Comparison of ENCODE assay signal across 14 cellular contexts in genomic region chr11:71201231-71201630, GRCh38. TPM values are rescaled to one million over a fixed set of nuclear protein-coding genes. Genes with fewer than 3 reads are reported as not detected.
DNase-seq lines count a peak whose midpoint lies in the region; ATAC-seq and TF ChIP-seq lines count a peak whose summit lies in the region.
"Had no signal": no experiment of that assay in that cellular context is flagged by ENCODE, and none has a peak within 500 bp of the region (broad histone marks: within the 10 kb centered on the region; RNA-seq: fewer than 3 reads in every experiment).

No MANE protein-coding gene starts in this region.

- no peaks in the 10 kb centered on the region for H4K20me1 ChIP-seq in DOHH2 (ENCODE audit: control insufficient read depth, insufficient read depth, low read depth, low read length)
- H4K20me1 ChIP-seq in SU-DHL-6 (ENCODE audit: low read depth, low read length), result no peaks in the 10 kb centered on the region
- H4K20me1 ChIP-seq in smooth muscle cell (ENCODE audit: low read depth), result no peaks in the 10 kb centered on the region
- H4K20me1 ChIP-seq: BLaER1 treated with 17β-estradiol and CSF1 and Interleukin-3, amounts not matched to agents 10 nM and 100 nM had no signal

- H3K27ac ChIP-seq in DOHH2 (ENCODE audit: low read depth, low read length) (peak overlapping the region; percentile 68), SU-DHL-6 (ENCODE audit: low read depth, low read length) (peak overlapping the region; percentile 32; the same call in 1 of the 2 replicates), lower lobe of right lung (no peak overlapping the region), spleen (no peak overlapping the region), smooth muscle cell (ENCODE audit: low read depth) (no peak overlapping the region)
- H3K27ac ChIP-seq: BLaER1 treated with 17β-estradiol and CSF1 and Interleukin-3, amounts not matched to agents 10 nM and 100 nM had no signal

- H3K4me2 ChIP-seq in DOHH2 (ENCODE audit: low read length) (peak overlapping the region; percentile 63), SU-DHL-6 (ENCODE audit: low read depth, low read length, poor library complexity, severe bottlenecking) (peak overlapping the region; percentile 35), smooth muscle cell (no peak overlapping the region)
- H3K4me2 ChIP-seq: GM23338 had no signal

- peak; percentile 33 for DNase-seq in lower lobe of right lung
- DNase-seq in spleen, result peak; percentile 58
- no peak for DNase-seq in GM03348 (ENCODE audit: low spot score)
- no peak for DNase-seq in DMS 273 treated with DMSO at 0.1 percent for 48 hours (lab: John Stamatoyannopoulos, UW)
- no peak for DNase-seq in smooth muscle cell (lab: John Stamatoyannopoulos, UW; ENCODE audit: unreplicated experiment)
- DNase-seq: ACHN; CD4-positive, CD25-positive, alpha-beta regulatory T cell; H7 had no signal

- no peaks in the 10 kb centered on the region for H3K9me3 ChIP-seq in DOHH2 (ENCODE audit: control insufficient read depth, insufficient read depth, low read length)
- H3K9me3 ChIP-seq in SU-DHL-6 (ENCODE audit: insufficient read depth, low read length), result no peaks in the 10 kb centered on the region
- no peaks in the 10 kb centered on the region for H3K9me3 ChIP-seq in lower lobe of right lung
- no peaks in the 10 kb centered on the region for H3K9me3 ChIP-seq in spleen
- H3K9me3 ChIP-seq in smooth muscle cell (replicated peaks; ENCODE audit: low read depth), result no peaks in the 10 kb centered on the region
- H3K9me3 ChIP-seq: BLaER1 treated with 17β-estradiol and CSF1 and Interleukin-3, amounts not matched to agents 10 nM and 100 nM had no signal

- TF ChIP-seq POLR2A in spleen (IDR thresholded peaks at IDR 0.05), result no peak

- peaks cover 75% of the 10 kb centered on the region for H3K4me1 ChIP-seq in DOHH2 (ENCODE audit: control insufficient read depth, low read length)
- peaks cover 12% of the 10 kb centered on the region for H3K4me1 ChIP-seq in lower lobe of right lung
- no peaks in the 10 kb centered on the region for H3K4me1 ChIP-seq in spleen
- peaks cover 4% of the 10 kb centered on the region for H3K4me1 ChIP-seq in smooth muscle cell (ENCODE audit: low read depth)

- TF ChIP-seq CTCF in DOHH2 (IDR thresholded peaks at IDR 0.05; ENCODE audit: low read depth, low read length, poor library complexity, severe bottlenecking) (no peak), SU-DHL-6 (IDR thresholded peaks at IDR 0.05; ENCODE audit: insufficient read depth, low read length, poor library complexity, severe bottlenecking) (no peak), lower lobe of right lung (IDR thresholded peaks at IDR 0.05) (no peak), spleen (IDR thresholded peaks at IDR 0.05 in 8 of 11, conservative IDR thresholded peaks at IDR 0.05 in 3 of 11) (no peak), smooth muscle cell (IDR thresholded peaks at IDR 0.05; ENCODE audit: borderline replicate concordance, insufficient read depth, poor library complexity, severe bottlenecking) (no peak)

- ATAC-seq in lower lobe of right lung, result no peak
- ATAC-seq: GM23338, HepG2 had no signal

- H3K36me3 ChIP-seq in DOHH2 (ENCODE audit: control insufficient read depth, low read length) (no peaks in the 10 kb centered on the region), SU-DHL-6 (ENCODE audit: low read length) (no peaks in the 10 kb centered on the region), lower lobe of right lung (no peaks in the 10 kb centered on the region), spleen (no peaks in the 10 kb centered on the region), smooth muscle cell (ENCODE audit: low read depth) (no peaks in the 10 kb centered on the region)
- H3K36me3 ChIP-seq: BLaER1 treated with 17β-estradiol and CSF1 and Interleukin-3, amounts not matched to agents 10 nM and 100 nM had no signal

- intact Hi-C loops in lower lobe of right lung (cut with DNase I) (no loop called here), spleen (cut with DNase I; ENCODE audit: low total_unique reads) (no loop called here)

- H3K4me3 ChIP-seq in DOHH2 (ENCODE audit: low read length) (peak overlapping the region; percentile 36; the same call in 1 of the 2 replicates), SU-DHL-6 (ENCODE audit: insufficient read depth, low read length, poor library complexity, severe bottlenecking) (no peak overlapping the region), lower lobe of right lung (no peak overlapping the region), spleen (no peak overlapping the region), smooth muscle cell (no peak overlapping the region)
- H3K4me3 ChIP-seq: BLaER1 treated with 17β-estradiol and CSF1 and Interleukin-3, amounts not matched to agents 10 nM and 100 nM; GM23338 had no signal

- H3K79me2 ChIP-seq in DOHH2 (ENCODE audit: control insufficient read depth, low read length) (no peaks in the 10 kb centered on the region), SU-DHL-6 (ENCODE audit: insufficient read depth, low read length) (no peaks in the 10 kb centered on the region), smooth muscle cell (ENCODE audit: low read depth) (no peaks in the 10 kb centered on the region)

- 86 to 95% (median 88%) methylated on average over 20 of the region's 20 CpGs for WGBS in spleen, 5 donors
- 97% methylated on average over 20 of the region's 20 CpGs for WGBS in smooth muscle cell (ENCODE audit: low lambda C conversion rate)

- H3K9ac ChIP-seq in SU-DHL-6 (ENCODE audit: low read length), result no peak overlapping the region; the same call in 1 of the 2 replicates
- no peak overlapping the region for H3K9ac ChIP-seq in smooth muscle cell (ENCODE audit: low read depth)
- H3K9ac ChIP-seq: BLaER1 treated with 17β-estradiol and CSF1 and Interleukin-3, amounts not matched to agents 10 nM and 100 nM had no signal

- H3F3A ChIP-seq in DOHH2 (ENCODE audit: control insufficient read depth, insufficient read depth) (no peaks in the 10 kb centered on the region), SU-DHL-6 (ENCODE audit: insufficient read depth) (no peaks in the 10 kb centered on the region), smooth muscle cell (ENCODE audit: low read depth) (no peaks in the 10 kb centered on the region)

- no peak overlapping the region for H2AFZ ChIP-seq in SU-DHL-6 (ENCODE audit: low read depth, low read length, severe bottlenecking)
- H2AFZ ChIP-seq in smooth muscle cell (ENCODE audit: low read depth), result no peak overlapping the region
- H2AFZ ChIP-seq: GM23338 had no signal

- H3K27me3 ChIP-seq in DOHH2 (ENCODE audit: control insufficient read depth, low read length) (no peaks in the 10 kb centered on the region; the same call in 1 of the 2 replicates), SU-DHL-6 (ENCODE audit: low read length) (no peaks in the 10 kb centered on the region), lower lobe of right lung (ENCODE audit: low read depth) (no peaks in the 10 kb centered on the region), spleen (replicated peaks in 1 of 7) (peaks cover 0 to 55% (median 0%) of the 10 kb centered on the region in 7 donors), smooth muscle cell (ENCODE audit: low read depth) (no peaks in the 10 kb centered on the region)
- H3K27me3 ChIP-seq: BLaER1 treated with 17β-estradiol and CSF1 and Interleukin-3, amounts not matched to agents 10 nM and 100 nM had no signal

- H3K9me2 ChIP-seq in DOHH2 (replicated peaks; ENCODE audit: control insufficient read depth, low read length), result no peaks in the 10 kb centered on the region
- H3K9me2 ChIP-seq in SU-DHL-6 (replicated peaks; ENCODE audit: insufficient read depth, low read length), result no peaks in the 10 kb centered on the region

RNA-seq across cellular contexts. Expression of gene SHANK2, which starts 51.1 kb away (rescaled TPM):
- total RNA-seq in lower lobe of right lung (59.8 TPM), spleen (10 to 100 TPM in 5 of 7 donors, 1 to 10 TPM in 2; 5.7 to 23.8 (median 12.1) TPM), smooth muscle cell (6.3 and 9.9 TPM in 2 replicates)
- polyA plus RNA-seq in spleen (1 to 10 TPM in 1 of 3 donors, under 1 TPM in 2; 0.30 to 1.4 (median 0.61) TPM), smooth muscle cell (1.5 and 6.7 TPM in 2 replicates)
- total RNA-seq: CD4-positive, CD25-positive, alpha-beta regulatory T cell; G401 had no signal
- polyA plus RNA-seq: CD4-positive, CD25-positive, alpha-beta regulatory T cell had no signal

Comparison
In these comparisons a context has a peak if more than half of its experiments do, and no peak if none do; other contexts are left out.
1. H3K27ac ChIP-seq: peak in DOHH2 (single experiment) and SU-DHL-6 (single experiment); none in lower lobe of right lung (single experiment), spleen (0 of 8) and smooth muscle cell (single experiment).
2. DNase-seq: peak in lower lobe of right lung (single experiment) and spleen (single experiment); none in GM03348 (single experiment), DMS 273 treated with DMSO at 0.1 percent for 48 hours (single experiment) and smooth muscle cell (single experiment).